ENCODE assay signal across 9 cellular contexts in genomic region chr5:179794575-179794974, GRCh38. TPM values are rescaled to one million over a fixed set of nuclear protein-coding genes. Genes with fewer than 3 reads are reported as not detected.
A peak's percentile ranks its signal among the peaks of the same experiment; 100 is the strongest.
DNase-seq lines count a peak whose midpoint lies in the region; ATAC-seq and TF ChIP-seq lines count a peak whose summit lies in the region.
"Had no signal": no experiment of that assay in that cellular context is flagged by ENCODE, and none has a peak within 500 bp of the region (broad histone marks: within the 10 kb centered on the region; RNA-seq: fewer than 3 reads in every experiment).

No MANE protein-coding gene starts in this region.

- peak overlapping the region; percentile 50 for H3K4me3 Mint-ChIP-seq in activated T-cell treated with anti-CD3 and anti-CD28 coated beads, Interleukin-2, amount 50 U/mL, for 4 hours
- H3K4me3 Mint-ChIP-seq in activated T-helper 2 cell treated with anti-CD3 and anti-CD28 coated beads, Interferon-gamma antibody, Interleukin-2, Interleukin-4, amounts not matched to agents 10 μg/mL and 5 μg/mL and 100 μg/mL, durations not matched to agents 14 hours and 24 hours and 36 hours (ENCODE audit: low read depth) = peak overlapping the region; percentile 58

- intact Hi-C loops in activated T-helper 2 cell treated with anti-CD3 and anti-CD28 coated beads, Interferon-gamma antibody, Interleukin-2, Interleukin-4, amounts not matched to agents 10 μg/mL and 5 μg/mL and 100 μg/mL, durations not matched to agents 14 hours and 24 hours and 36 hours (cut with micrococcal nuclease) = no loop called here
- intact Hi-C loops in left lung (cut with DNase I) = no loop called here

- peaks cover 27% of the 10 kb centered on the region for H3K4me1 Mint-ChIP-seq in activated T-cell treated with anti-CD3 and anti-CD28 coated beads, Interleukin-2, amount 50 U/mL, for 4 hours (ENCODE audit: low read depth)
- H3K4me1 Mint-ChIP-seq in activated T-helper 2 cell treated with anti-CD3 and anti-CD28 coated beads, Interferon-gamma antibody, Interleukin-2, Interleukin-4, amounts not matched to agents 10 μg/mL and 5 μg/mL and 100 μg/mL, durations not matched to agents 14 hours and 24 hours and 36 hours (ENCODE audit: low read depth) = peaks cover 9% of the 10 kb centered on the region

- no peak for DNase-seq in activated T-cell treated with anti-CD3 and anti-CD28 coated beads, Interleukin-2, amount 50 U/mL, for 4 hours
- DNase-seq in activated T-cell treated with anti-CD3 and anti-CD28 coated beads for 4 hours (no peak), left lung (peak in 1 of 2 donors; percentile 54), thoracic aorta (ENCODE audit: low spot score) (no peak), foreskin fibroblast (no peak), GDM1 (lab: John Stamatoyannopoulos, UW) (no peak)
- no peak for DNase-seq in activated T-helper 2 cell treated with anti-CD3 and anti-CD28 coated beads, Interferon-gamma antibody, Interleukin-2, Interleukin-4, amounts not matched to agents 10 μg/mL and 5 μg/mL and 100 μg/mL, durations not matched to agents 14 hours and 24 hours and 36 hours (ENCODE audit: low spot score)
- DNase-seq: testis had no signal

- peaks cover 0 to 27% of the 10 kb centered on the region in 2 donors for H3K36me3 ChIP-seq in left lung
- peaks cover 21% of the 10 kb centered on the region for H3K36me3 ChIP-seq in thoracic aorta

- H3K9me3 ChIP-seq in left lung = no peaks in the 10 kb centered on the region
- no peaks in the 10 kb centered on the region for H3K9me3 ChIP-seq in thoracic aorta
- H3K9me3 ChIP-seq: testis had no signal

- no peak overlapping the region for H3K27ac Mint-ChIP-seq in activated T-helper 2 cell treated with anti-CD3 and anti-CD28 coated beads, Interferon-gamma antibody, Interleukin-2, Interleukin-4, amounts not matched to agents 10 μg/mL and 5 μg/mL and 100 μg/mL, durations not matched to agents 14 hours and 24 hours and 36 hours

- peak overlapping the region; percentile 65 to 66 for H3K4me3 ChIP-seq in left lung
- peak overlapping the region; percentile 88 for H3K4me3 ChIP-seq in thoracic aorta
- H3K4me3 ChIP-seq in foreskin fibroblast (ENCODE audit: low read depth in 1 of 2, low read length in 2 of 2) = no peak overlapping the region

- TF ChIP-seq CTCF in left lung (IDR thresholded peaks at IDR 0.05) = no peak
- no peak for TF ChIP-seq CTCF in thoracic aorta (IDR thresholded peaks at IDR 0.05)
- TF ChIP-seq CTCF in foreskin fibroblast (IDR thresholded peaks at IDR 0.05; ENCODE audit: low read depth, low read length) = no peak

- H3K36me3 Mint-ChIP-seq in activated T-cell treated with anti-CD3 and anti-CD28 coated beads, Interleukin-2, amount 50 U/mL, for 4 hours (ENCODE audit: insufficient read depth) = peaks cover 4% of the 10 kb centered on the region
- peaks cover 16% of the 10 kb centered on the region for H3K36me3 Mint-ChIP-seq in activated T-helper 2 cell treated with anti-CD3 and anti-CD28 coated beads, Interferon-gamma antibody, Interleukin-2, Interleukin-4, amounts not matched to agents 10 μg/mL and 5 μg/mL and 100 μg/mL, durations not matched to agents 14 hours and 24 hours and 36 hours (ENCODE audit: low read depth)

- no peaks in the 10 kb centered on the region for H3K27me3 Mint-ChIP-seq in activated T-cell treated with anti-CD3 and anti-CD28 coated beads, Interleukin-2, amount 50 U/mL, for 4 hours (ENCODE audit: low read depth)
- H3K27me3 Mint-ChIP-seq in activated T-helper 2 cell treated with anti-CD3 and anti-CD28 coated beads, Interferon-gamma antibody, Interleukin-2, Interleukin-4, amounts not matched to agents 10 μg/mL and 5 μg/mL and 100 μg/mL, durations not matched to agents 14 hours and 24 hours and 36 hours (ENCODE audit: low read depth) = no peaks in the 10 kb centered on the region

- H3K4me1 ChIP-seq in left lung = peaks cover 37 to 59% of the 10 kb centered on the region in 2 donors
- peaks cover 27 to 40% of the 10 kb centered on the region in 2 donors for H3K4me1 ChIP-seq in thoracic aorta (ENCODE audit: control insufficient read depth in 1 of 2, low read depth in 2 of 2)

- H3K27me3 ChIP-seq in left lung (no peaks in the 10 kb centered on the region), thoracic aorta (replicated peaks; ENCODE audit: insufficient read depth) (no peaks in the 10 kb centered on the region)
- H3K27me3 ChIP-seq: testis had no signal

- H3K27ac ChIP-seq in left lung (peak overlapping the region; percentile 83 to 89), thoracic aorta (peak overlapping the region in 1 of 2 donors; percentile 38)

- ATAC-seq in activated T-cell treated with anti-CD3 and anti-CD28 coated beads, Interleukin-2, amount 50 U/mL, for 4 hours = no peak
- ATAC-seq in left lung (no peak), thoracic aorta (ENCODE audit: insufficient number of reproducible peaks, low FRiP score, low read depth) (no peak), HG03378 (IDR thresholded peaks at IDR 0.05; ENCODE audit: unreplicated experiment) (no peak)

- H3K9me3 Mint-ChIP-seq in activated T-cell treated with anti-CD3 and anti-CD28 coated beads, Interleukin-2, amount 50 U/mL, for 4 hours = no peaks in the 10 kb centered on the region
- H3K9me3 Mint-ChIP-seq in activated T-helper 2 cell treated with anti-CD3 and anti-CD28 coated beads, Interferon-gamma antibody, Interleukin-2, Interleukin-4, amounts not matched to agents 10 μg/mL and 5 μg/mL and 100 μg/mL, durations not matched to agents 14 hours and 24 hours and 36 hours = no peaks in the 10 kb centered on the region

RNA-seq across cellular contexts. Expression of gene LTC4S, which starts 0.8 kb away (rescaled TPM):
- 1 to 10 TPM in 1 of 3 donors, under 1 TPM in 2; 0.37 to 2.3 (median 0.61) TPM for total RNA-seq in activated T-cell treated with anti-CD3 and anti-CD28 coated beads, Interleukin-2, amount 50 U/mL, for 4 hours
- 0.62 and 3.2 TPM in 2 replicates for total RNA-seq in activated T-helper 2 cell treated with anti-CD3 and anti-CD28 coated beads, Interferon-gamma antibody, Interleukin-2, Interleukin-4, amounts not matched to agents 10 μg/mL and 5 μg/mL and 100 μg/mL, durations not matched to agents 14 hours and 24 hours and 36 hours
- total RNA-seq in left lung = 10 to 100 TPM; 16.4 to 19.6 TPM
- total RNA-seq in thoracic aorta = 1 to 10 TPM; 4.9 to 6.6 TPM

RNA-seq across cellular contexts. Expression of gene MGAT4B, which starts 12.1 kb away (rescaled TPM):
- 10 to 100 TPM; 43.6 to 63.7 (median 54.5) TPM for total RNA-seq in activated T-cell treated with anti-CD3 and anti-CD28 coated beads, Interleukin-2, amount 50 U/mL, for 4 hours
- total RNA-seq in activated T-helper 2 cell treated with anti-CD3 and anti-CD28 coated beads, Interferon-gamma antibody, Interleukin-2, Interleukin-4, amounts not matched to agents 10 μg/mL and 5 μg/mL and 100 μg/mL, durations not matched to agents 14 hours and 24 hours and 36 hours = 135 and 139 TPM in 2 replicates
- 100 to 1,000 TPM; 142 to 191 TPM for total RNA-seq in left lung
- 10 to 100 TPM; 66.5 to 87.7 TPM for total RNA-seq in thoracic aorta

RNA-seq across cellular contexts. Expression of gene SQSTM1, which starts 26.1 kb away (rescaled TPM):
- 100 to 1,000 TPM; 109 to 141 (median 111) TPM for total RNA-seq in activated T-cell treated with anti-CD3 and anti-CD28 coated beads, Interleukin-2, amount 50 U/mL, for 4 hours
- total RNA-seq in activated T-helper 2 cell treated with anti-CD3 and anti-CD28 coated beads, Interferon-gamma antibody, Interleukin-2, Interleukin-4, amounts not matched to agents 10 μg/mL and 5 μg/mL and 100 μg/mL, durations not matched to agents 14 hours and 24 hours and 36 hours = 194 TPM in 2 replicates
- total RNA-seq in left lung (100 to 1,000 TPM; 505 to 637 TPM), thoracic aorta (100 to 1,000 TPM; 375 to 469 TPM)

Comparison
In these comparisons a context has a peak if more than half of its experiments do, and no peak if none do; other contexts are left out.
1. H3K4me3 ChIP-seq: peak in left lung (2 of 2) and thoracic aorta (single experiment); none in foreskin fibroblast (0 of 2).